In genomic region chr16:87424260-87424659, GRCh38 we compare ENCODE assay signal across 28 cellular contexts.
"Had no signal": no experiment of that assay in that cellular context is flagged by ENCODE, and none has a peak within 500 bp of the region (broad histone marks: within the 10 kb centered on the region; RNA-seq: fewer than 3 reads in every experiment).

No MANE protein-coding gene starts in this region.

- H2AFZ ChIP-seq: parathyroid adenoma had no signal

- H3K4me3 Mint-ChIP-seq: activated naive CD4-positive, alpha-beta T cell treated with anti-CD3 and anti-CD28 coated beads, Interleukin-2, amount 10 ng/mL, durations not matched to agents 7 days and 5 days; activated naive CD8-positive, alpha-beta T cell treated with anti-CD3 and anti-CD28 coated beads, Interleukin-2, amount 10 ng/mL, durations not matched to agents 7 days and 5 days; activated T-cell treated with anti-CD3 and anti-CD28 coated beads, Interleukin-2, amount 50 U/mL, for 24 hours; natural killer cell treated with Interleukin-12 subunit alpha and Interleukin-12 subunit beta and Interleukin-15 and Interleukin-18, amount 100 ng/mL, for 72 hours; stimulated activated naive B cell treated with anti-CD40 and anti-IgM and Interleukin-4, amounts not matched to agents 10 μg/mL and 1 μg/mL and 100 μg/mL, for 72 hours; T-helper 2 cell treated with Interferon-gamma antibody and Interleukin-4, amounts not matched to agents 5 μg/mL and 100 μg/mL, for 36 hours had no signal

- H3K9me3 Mint-ChIP-seq: activated naive CD4-positive, alpha-beta T cell treated with anti-CD3 and anti-CD28 coated beads, Interleukin-2, amount 10 ng/mL, durations not matched to agents 7 days and 5 days; activated naive CD8-positive, alpha-beta T cell treated with anti-CD3 and anti-CD28 coated beads, Interleukin-2, amount 10 ng/mL, durations not matched to agents 7 days and 5 days; activated T-cell treated with anti-CD3 and anti-CD28 coated beads, Interleukin-2, amount 50 U/mL, for 24 hours; natural killer cell treated with Interleukin-12 subunit alpha and Interleukin-12 subunit beta and Interleukin-15 and Interleukin-18, amount 100 ng/mL, for 72 hours; T-helper 2 cell treated with Interferon-gamma antibody and Interleukin-4, amounts not matched to agents 5 μg/mL and 100 μg/mL, for 36 hours had no signal

- H3K27ac Mint-ChIP-seq: activated naive CD4-positive, alpha-beta T cell treated with anti-CD3 and anti-CD28 coated beads, Interleukin-2, amount 10 ng/mL, durations not matched to agents 7 days and 5 days; activated naive CD8-positive, alpha-beta T cell treated with anti-CD3 and anti-CD28 coated beads, Interleukin-2, amount 10 ng/mL, durations not matched to agents 7 days and 5 days; activated T-cell treated with anti-CD3 and anti-CD28 coated beads, Interleukin-2, amount 50 U/mL, for 24 hours; natural killer cell treated with Interleukin-12 subunit alpha and Interleukin-12 subunit beta and Interleukin-15 and Interleukin-18, amount 100 ng/mL, for 72 hours; stimulated activated naive B cell treated with anti-CD40 and anti-IgM and Interleukin-4, amounts not matched to agents 10 μg/mL and 1 μg/mL and 100 μg/mL, for 72 hours; T-helper 2 cell treated with Interferon-gamma antibody and Interleukin-4, amounts not matched to agents 5 μg/mL and 100 μg/mL, for 36 hours had no signal

- DNase-seq: activated CD4-positive, alpha-beta T cell treated with anti-CD3 and anti-CD28 coated beads for 4 hours; activated CD4-positive, alpha-beta T cell treated with anti-CD3 and anti-CD28 coated beads, Interleukin-2, amount 50 U/mL, for 4 hours; activated gamma-delta T cell; activated naive CD4-positive, alpha-beta T cell treated with anti-CD3 and anti-CD28 coated beads, Interleukin-2, amount 10 ng/mL, durations not matched to agents 7 days and 5 days; activated naive CD8-positive, alpha-beta T cell treated with anti-CD3 and anti-CD28 coated beads, Interleukin-2, amount 10 ng/mL, durations not matched to agents 7 days and 5 days; activated T-cell treated with anti-CD3 and anti-CD28 coated beads, Interleukin-2, amount 50 U/mL, for 24 hours; brain microvascular endothelial cell; caudate nucleus; foreskin melanocyte; heart right ventricle; kidney glomerular epithelial cell; mesendoderm; mucosa of descending colon; stimulated activated CD4-positive, alpha-beta T cell treated with anti-CD3 and anti-CD28 coated beads, Interleukin-15, amount 100 ng/mL, for 24 hours; stimulated activated CD4-positive, alpha-beta T cell treated with anti-CD3 and anti-CD28 coated beads, Interleukin-2, amount 100 ng/mL, for 24 hours; stimulated activated naive B cell treated with anti-CD40 and anti-IgM and Interleukin-4, amounts not matched to agents 10 μg/mL and 1 μg/mL and 100 μg/mL, for 72 hours; stomach; T-helper 1 cell; thyroid gland; upper lobe of left lung had no signal

- H3K4me1 ChIP-seq: ascending aorta, parathyroid adenoma, right atrium auricular region, stomach, vagina had no signal

- H3K9ac ChIP-seq: parathyroid adenoma had no signal

- H3K27me3 ChIP-seq: ascending aorta, brain microvascular endothelial cell, esophagus muscularis mucosa, heart right ventricle, right atrium auricular region, stomach, thyroid gland, upper lobe of left lung, vagina had no signal

- H3K27me3 Mint-ChIP-seq: activated naive CD4-positive, alpha-beta T cell treated with anti-CD3 and anti-CD28 coated beads, Interleukin-2, amount 10 ng/mL, durations not matched to agents 7 days and 5 days; activated naive CD8-positive, alpha-beta T cell treated with anti-CD3 and anti-CD28 coated beads, Interleukin-2, amount 10 ng/mL, durations not matched to agents 7 days and 5 days; activated T-cell treated with anti-CD3 and anti-CD28 coated beads, Interleukin-2, amount 50 U/mL, for 24 hours; natural killer cell treated with Interleukin-12 subunit alpha and Interleukin-12 subunit beta and Interleukin-15 and Interleukin-18, amount 100 ng/mL, for 72 hours; stimulated activated naive B cell treated with anti-CD40 and anti-IgM and Interleukin-4, amounts not matched to agents 10 μg/mL and 1 μg/mL and 100 μg/mL, for 72 hours had no signal

- H3K4me1 Mint-ChIP-seq: activated naive CD4-positive, alpha-beta T cell treated with anti-CD3 and anti-CD28 coated beads, Interleukin-2, amount 10 ng/mL, durations not matched to agents 7 days and 5 days; activated naive CD8-positive, alpha-beta T cell treated with anti-CD3 and anti-CD28 coated beads, Interleukin-2, amount 10 ng/mL, durations not matched to agents 7 days and 5 days; stimulated activated naive B cell treated with anti-CD40 and anti-IgM and Interleukin-4, amounts not matched to agents 10 μg/mL and 1 μg/mL and 100 μg/mL, for 72 hours had no signal

- H3K9me3 ChIP-seq: ascending aorta, esophagus muscularis mucosa, heart right ventricle, mucosa of descending colon, right atrium auricular region, stomach, thyroid gland, upper lobe of left lung, vagina had no signal

- H3K27ac ChIP-seq: ascending aorta, brain microvascular endothelial cell, esophagus muscularis mucosa, heart right ventricle, parathyroid adenoma, right atrium auricular region, stomach, thyroid gland, upper lobe of left lung, vagina had no signal

- H3K4me3 ChIP-seq: ascending aorta, esophagus muscularis mucosa, heart right ventricle, lung, mucosa of descending colon, right atrium auricular region, stomach, thyroid gland, upper lobe of left lung, vagina had no signal
